ENCODE assay signal across 14 cellular contexts in the genomic region with DNA sequence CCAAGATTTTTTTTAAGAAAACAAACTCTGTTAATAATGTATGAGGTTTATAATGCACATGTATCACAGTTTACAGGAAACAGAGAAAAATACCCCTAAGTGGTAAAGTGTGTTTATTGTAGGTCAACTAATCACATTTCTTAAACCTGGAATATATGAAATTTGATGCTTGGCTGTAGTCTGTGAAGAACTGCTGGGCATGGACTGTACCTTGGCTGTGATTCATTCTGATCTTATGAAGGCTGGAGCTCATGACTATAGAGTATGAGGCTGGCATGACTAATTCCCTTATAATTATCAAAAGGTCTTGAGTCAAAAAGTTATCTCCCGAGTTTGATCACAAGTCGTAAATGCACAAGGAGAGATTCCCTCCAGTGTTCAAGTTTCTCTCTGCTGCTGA.
DNase-seq lines count a peak whose midpoint lies in the region; ATAC-seq and TF ChIP-seq lines count a peak whose summit lies in the region.
"Had no signal": no experiment of that assay in that cellular context is flagged by ENCODE, and none has a peak within 500 bp of the region (broad histone marks: within the 10 kb centered on the region; RNA-seq: fewer than 3 reads in every experiment).

No MANE protein-coding gene starts in this region.

- no peaks in the 10 kb centered on the region for H3K36me3 ChIP-seq in PC-9 (ENCODE audit: low read depth)
- H3K36me3 ChIP-seq in endodermal cell (ENCODE audit: control insufficient read depth, insufficient read depth, low read length) = no peaks in the 10 kb centered on the region
- H3K36me3 ChIP-seq: transverse colon had no signal

- H3K36me3 Mint-ChIP-seq in nephron (ENCODE audit: low read depth) (no peaks in the 10 kb centered on the region), endodermal cell (ENCODE audit: low read depth) (no peaks in the 10 kb centered on the region)

- peaks cover 17% of the 10 kb centered on the region for H3K4me1 ChIP-seq in PC-9 (replicated peaks; ENCODE audit: insufficient read depth)
- no peaks in the 10 kb centered on the region for H3K4me1 ChIP-seq in endodermal cell (ENCODE audit: control insufficient read depth, insufficient read depth, low read length)
- H3K4me1 ChIP-seq: parathyroid adenoma had no signal

- CTCF ChIA-PET in PC-9 (lab: Charles Lee) = no interaction called here
- CTCF ChIA-PET in HEK293T (lab: Yijun Ruan, JAX) = no interaction called here

- H3K27me3 Mint-ChIP-seq in nephron (ENCODE audit: low read depth) (no peaks in the 10 kb centered on the region), endodermal cell (ENCODE audit: insufficient read depth) (no peaks in the 10 kb centered on the region)

- H4K20me1 ChIP-seq in PC-9 (ENCODE audit: insufficient read depth) = no peaks in the 10 kb centered on the region

- no peak for TF ChIP-seq CTCF in AG10803 (conservative IDR thresholded peaks at IDR 0.05; ENCODE audit: low read length)
- TF ChIP-seq CTCF in PC-9 (conservative IDR thresholded peaks at IDR 0.05) = no peak
- no peak for TF ChIP-seq CTCF in nephron (IDR thresholded peaks at IDR 0.05; ENCODE audit: unreplicated experiment in 3 of 3)
- no peak for TF ChIP-seq CTCF in endodermal cell (conservative IDR thresholded peaks at IDR 0.05)

- POLR2A ChIA-PET in PC-9 (lab: Charles Lee; ENCODE audit: unreplicated experiment) = no interaction called here
- POLR2A ChIA-PET in HEK293T (lab: Yijun Ruan, JAX) = no interaction called here

- no peak overlapping the region for H2AFZ ChIP-seq in PC-9
- H2AFZ ChIP-seq: parathyroid adenoma had no signal

- H3K4me3 ChIP-seq in AG10803 (ENCODE audit: low read length) (no peak overlapping the region), PC-9 (no peak overlapping the region), endodermal cell (ENCODE audit: low read length) (no peak overlapping the region)
- H3K4me3 ChIP-seq: transverse colon had no signal

- H3K9me3 Mint-ChIP-seq in nephron (peaks cover 8% of the 10 kb centered on the region), endodermal cell (no peaks in the 10 kb centered on the region)

- no peak overlapping the region for H3K9ac ChIP-seq in endodermal cell (ENCODE audit: extremely low read depth, low read length, poor library complexity, severe bottlenecking)
- H3K9ac ChIP-seq: parathyroid adenoma had no signal

- H3K4me1 Mint-ChIP-seq in nephron = peaks cover 68% of the 10 kb centered on the region
- H3K4me1 Mint-ChIP-seq in endodermal cell = peaks cover 3% of the 10 kb centered on the region

- H3K9me3 ChIP-seq in PC-9 (ENCODE audit: insufficient read depth, low read depth) (no peaks in the 10 kb centered on the region; the same call in 1 of the 2 replicates), endodermal cell (ENCODE audit: control insufficient read depth, low read length) (peaks cover 10% of the 10 kb centered on the region)
- H3K9me3 ChIP-seq: transverse colon had no signal

- WGBS in endodermal cell (ENCODE audit: insufficient coverage in 1 of 2, insufficient read length in 1 of 2), 2 experiments = 96 to 100% methylated on average over 2 of the region's 2 CpGs

- H3K4me3 Mint-ChIP-seq in nephron (no peak overlapping the region), endodermal cell (no peak overlapping the region)

- ATAC-seq in GM19467 (IDR thresholded peaks at IDR 0.05; ENCODE audit: unreplicated experiment) (no peak), HG03025 (IDR thresholded peaks at IDR 0.05; ENCODE audit: low FRiP score, unreplicated experiment) (no peak)

- no peaks in the 10 kb centered on the region for H3K27me3 ChIP-seq in PC-9 (ENCODE audit: insufficient read depth, low read depth)
- no peaks in the 10 kb centered on the region for H3K27me3 ChIP-seq in endodermal cell (ENCODE audit: control insufficient read depth, insufficient read depth, low read length, poor library complexity, severe bottlenecking)
- H3K27me3 ChIP-seq: transverse colon had no signal

- H3K27ac ChIP-seq in PC-9 (peak overlapping the region; percentile 43; the same call in 1 of the 2 replicates), endodermal cell (ENCODE audit: low read depth, low read length) (no peak overlapping the region)
- H3K27ac ChIP-seq: parathyroid adenoma had no signal

- DNase-seq in AG10803 (ENCODE audit: low read depth) = peak; percentile 68
- DNase-seq in PC-9 = peak; percentile 8 to 58
- peak; percentile 58 for DNase-seq in dermis blood vessel endothelial cell
- no peak for DNase-seq in endodermal cell
- no peak for DNase-seq in HEK293T (ENCODE audit: extremely low spot score)
- DNase-seq: activated CD4-positive, CD25-positive, alpha-beta regulatory T cell treated with anti-CD3 and anti-CD28 coated beads, Interleukin-2, amount 50 U/mL, for 72 hours; activated effector memory CD4-positive, alpha-beta T cell treated with anti-CD3 and anti-CD28 coated beads, Interleukin-2, amount 50 U/mL, for 16 hours; effector memory CD4-positive, alpha-beta T cell; NCI-H2081 treated with DMSO at 0.1 percent for 48 hours; transverse colon had no signal

- H3K27ac Mint-ChIP-seq in nephron (peak overlapping the region; percentile 47 to 95 (median 92)), endodermal cell (no peak overlapping the region)

- no peaks in the 10 kb centered on the region for H3F3A ChIP-seq in PC-9 (ENCODE audit: insufficient read depth, low read depth)

- BruUV-seq in PC-9 (replicated peaks; lab: Mats Ljungman, UMichigan) = no TSS peak

- no peaks in the 10 kb centered on the region for H3K9me2 ChIP-seq in PC-9 (ENCODE audit: insufficient read depth)

- intact Hi-C loops in PC-9 (cut with micrococcal nuclease; ENCODE audit: unreplicated experiment) = loop anchor here (5.0 kb wide), 1 partner anchor 616 kb away; no protein-coding TSS in a partner anchor

- H3K79me2 ChIP-seq in PC-9 (ENCODE audit: low read depth) = no peaks in the 10 kb centered on the region
- H3K79me2 ChIP-seq: parathyroid adenoma had no signal

- no peak overlapping the region for H3K4me2 ChIP-seq in PC-9

TF ChIP-seq in HEK293T, 16 proteins besides CTCF, POLR2A, EP300 and RAD21:
- no peak for TF ChIP-seq HDGF (IDR thresholded peaks at IDR 0.05; ENCODE audit: borderline replicate concordance)

Comparison
In these comparisons a context has a peak if more than half of its experiments do, and no peak if none do; other contexts are left out.
1. DNase-seq: peak in AG10803 (single experiment), PC-9 (2 of 2) and dermis blood vessel endothelial cell (single experiment); none in endodermal cell (single experiment) and HEK293T (single experiment).